ENCODE assay signal across 36 cellular contexts in genomic region chr5:41452506-41452905, GRCh38. TPM values are rescaled to one million over a fixed set of nuclear protein-coding genes. Genes with fewer than 3 reads are reported as not detected.
"Had no signal": no experiment of that assay in that cellular context is flagged by ENCODE, and none has a peak within 500 bp of the region (broad histone marks: within the 10 kb centered on the region; RNA-seq: fewer than 3 reads in every experiment).

No MANE protein-coding gene starts in this region.

- DNase-seq: activated effector memory CD4-positive, alpha-beta T cell treated with anti-CD3 and anti-CD28 coated beads, Interleukin-2, amount 50 U/mL, for 16 hours; activated effector memory CD4-positive, alpha-beta T cell treated with Interleukin-2 at 50 U/mL for 16 hours; activated gamma-delta T cell; activated gamma-delta T cell treated with Interleukin-2 at 50 U/mL for 16 hours; activated naive CD4-positive, alpha-beta T cell; activated naive CD4-positive, alpha-beta T cell treated with anti-CD3 and anti-CD28 coated beads for 36 hours; activated naive CD4-positive, alpha-beta T cell treated with anti-CD3 and anti-CD28 coated beads, Interleukin-2, amount 10 ng/mL, durations not matched to agents 7 days and 5 days; activated naive CD4-positive, alpha-beta T cell treated with anti-CD3 and anti-CD28 coated beads, Interleukin-2, amount 50 U/mL, for 16 hours; activated naive CD4-positive, alpha-beta T cell treated with Interleukin-2 at 50 U/mL for 16 hours; activated naive CD8-positive, alpha-beta T cell treated with anti-CD3 and anti-CD28 coated beads for 36 hours; activated naive CD8-positive, alpha-beta T cell treated with anti-CD3 and anti-CD28 coated beads, Interleukin-2, amount 10 ng/mL, durations not matched to agents 7 days and 5 days; activated naive CD8-positive, alpha-beta T cell treated with anti-CD3 and anti-CD28 coated beads, Interleukin-2, amount 50 U/mL, for 24 hours; activated T-cell treated with anti-CD3 and anti-CD28 coated beads, Interleukin-2, amount 50 U/mL, for 1 hour; activated T-cell treated with anti-CD3 and anti-CD28 coated beads, Interleukin-2, amount 50 U/mL, for 24 hours; activated T-cell treated with anti-CD3 and anti-CD28 coated beads, Interleukin-2, amount 50 U/mL, for 4 hours; activated T-cell treated with anti-CD3 and anti-CD28 coated beads, Interleukin-2, amount 50 U/mL, for 48 hours; activated T-cell treated with anti-CD3 and anti-CD28 coated beads, Interleukin-2, amount 50 U/mL, for 72 hours; adrenal gland; amniotic stem cell; amygdala; anterior cingulate cortex; aorta; brain microvascular endothelial cell; caudate nucleus; central memory CD4-positive, alpha-beta T cell; cerebellar nuclear complex had no signal

- H3K9me3 ChIP-seq: adrenal gland, ascending aorta, breast epithelium had no signal

- H3K4me3 ChIP-seq: adrenal gland, ascending aorta, breast epithelium, cardiac muscle cell had no signal

- ATAC-seq: activated naive CD4-positive, alpha-beta T cell treated with anti-CD3 and anti-CD28 coated beads, Interleukin-2, amount 50 U/mL, for 72 hours; activated naive CD8-positive, alpha-beta T cell treated with anti-CD3 and anti-CD28 coated beads, Interleukin-2, amount 50 U/mL, for 24 hours; activated T-cell treated with anti-CD3 and anti-CD28 coated beads, Interleukin-2, amount 50 U/mL, for 4 hours; activated T-cell treated with anti-CD3 and anti-CD28 coated beads, Interleukin-2, amount 50 U/mL, for 72 hours; activated T-helper 17 cell treated with anti-CD3 and anti-CD28 coated beads, Interleukin-2, amount 50 U/mL, for 72 hours had no signal

- H3K4me1 ChIP-seq: ascending aorta, breast epithelium had no signal

- H3K36me3 ChIP-seq: adrenal gland, ascending aorta, brain microvascular endothelial cell, breast epithelium, cardiac muscle cell had no signal

- H3K27me3 ChIP-seq: adrenal gland, ascending aorta, brain microvascular endothelial cell, breast epithelium, cardiac muscle cell had no signal

- FAIRE-seq: astrocyte, bronchial epithelial cell had no signal

- H3K27ac ChIP-seq: adrenal gland, ascending aorta, brain microvascular endothelial cell, breast epithelium, cardiac muscle cell had no signal

RNA-seq across cellular contexts. Expression of gene PLCXD3, which starts 57.9 kb away (rescaled TPM):
- total RNA-seq: activated naive CD4-positive, alpha-beta T cell treated with anti-CD3 and anti-CD28 coated beads for 36 hours; activated naive CD4-positive, alpha-beta T cell treated with anti-CD3 and anti-CD28 coated beads, Interleukin-2, amount 50 U/mL, for 72 hours; activated naive CD8-positive, alpha-beta T cell treated with anti-CD3 and anti-CD28 coated beads for 36 hours; activated naive CD8-positive, alpha-beta T cell treated with anti-CD3 and anti-CD28 coated beads, Interleukin-2, amount 10 ng/mL, durations not matched to agents 7 days and 5 days; activated T-cell treated with anti-CD3 and anti-CD28 coated beads, Interleukin-2, amount 50 U/mL, for 4 hours; activated T-cell treated with anti-CD3 and anti-CD28 coated beads, Interleukin-2, amount 50 U/mL, for 72 hours; activated T-helper 1 cell treated with anti-CD3 and anti-CD28 coated beads, Interleukin-12 subunit alpha, Interleukin-12 subunit beta, Interleukin-2, Interleukin-4 antibody, amounts not matched to agents 30 ng/mL and 10 ng/mL and 1 ng/mL, durations not matched to agents 14 hours and 24 hours and 36 hours; activated T-helper 17 cell treated with anti-CD3 and anti-CD28 coated beads, Interleukin-2, amount 50 U/mL, for 72 hours; activated T-helper 2 cell treated with anti-CD3 and anti-CD28 coated beads, Interferon-gamma antibody, Interleukin-2, Interleukin-4, amounts not matched to agents 10 μg/mL and 5 μg/mL and 100 μg/mL, durations not matched to agents 14 hours and 24 hours and 36 hours; bronchial epithelial cell; chondrocyte had no signal
